Comparison of ENCODE assay signal across 10 cellular contexts in the genomic region with DNA sequence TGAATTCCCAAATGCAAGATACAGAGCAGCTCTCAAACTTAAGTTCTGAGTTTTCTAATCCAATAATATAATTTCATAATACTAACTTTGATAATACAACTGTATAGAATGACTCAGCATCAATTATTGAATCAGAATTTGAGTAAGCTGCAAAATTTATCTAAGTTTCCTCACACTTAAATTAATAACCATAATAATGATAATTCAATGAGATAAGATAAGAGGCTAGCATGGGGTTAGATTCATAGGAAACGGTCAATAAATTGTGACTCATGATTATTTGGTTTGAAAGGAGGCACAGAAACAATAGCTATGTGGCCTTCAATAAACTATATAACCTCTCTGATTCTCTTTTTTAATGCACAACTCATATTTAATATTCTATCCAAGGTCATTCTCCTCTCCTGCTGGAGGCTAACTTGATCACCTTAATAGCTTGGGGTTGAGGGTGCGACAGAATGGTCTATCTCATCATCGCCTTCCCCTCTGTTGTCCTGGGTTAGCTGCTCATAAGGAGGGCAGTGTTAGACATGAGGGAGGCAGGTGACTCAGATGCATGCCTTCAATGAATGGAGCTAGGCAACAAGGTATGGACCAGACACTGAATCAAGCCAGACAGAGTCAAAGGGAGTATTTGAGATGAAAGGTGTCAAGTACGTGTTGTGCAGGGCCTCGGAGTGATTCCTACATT. TPM values are rescaled to one million over a fixed set of nuclear protein-coding genes. Genes with fewer than 3 reads are reported as not detected.
A peak's percentile ranks its signal among the peaks of the same experiment; 100 is the strongest.
DNase-seq lines count a peak whose midpoint lies in the region; ATAC-seq and TF ChIP-seq lines count a peak whose summit lies in the region.
"Had no signal": no experiment of that assay in that cellular context is flagged by ENCODE, and none has a peak within 500 bp of the region (broad histone marks: within the 10 kb centered on the region; RNA-seq: fewer than 3 reads in every experiment).

No MANE protein-coding gene starts in this region.

- no TSS peak for BruUV-seq in OCI-LY7 (replicated peaks; lab: Mats Ljungman, UMichigan)

- H2AFZ ChIP-seq in OCI-LY7 (ENCODE audit: low read length): peak overlapping the region; percentile 74

- H3K4me3 Mint-ChIP-seq in activated naive CD4-positive, alpha-beta T cell treated with anti-CD3 and anti-CD28 coated beads for 36 hours: no peak overlapping the region
- H3K4me3 Mint-ChIP-seq in dendritic cell treated with granulocyte-macrophage colony-stimulating factor and Interleukin-4, amounts not matched to agents 40 ng/mL and 50 ng/mL, for 4 days: no peak overlapping the region

- no peak for TF ChIP-seq CTCF in OCI-LY7 (conservative IDR thresholded peaks at IDR 0.05; ENCODE audit: low read length)
- no peak for TF ChIP-seq CTCF in transverse colon (IDR thresholded peaks at IDR 0.05)

- no peaks in the 10 kb centered on the region for H3K27me3 ChIP-seq in transverse colon

- peaks cover 33% of the 10 kb centered on the region for H3K4me1 ChIP-seq in OCI-LY7 (ENCODE audit: insufficient read depth, low read length, poor library complexity, severe bottlenecking)
- H3K4me1 ChIP-seq in transverse colon: peaks cover 11 to 17% (median 13%) of the 10 kb centered on the region in 4 donors

- H3K27ac ChIP-seq in OCI-LY7 (ENCODE audit: low read depth, low read length, poor library complexity, severe bottlenecking) (peak overlapping the region; percentile 93), transverse colon (peak overlapping the region; percentile 43 to 65 (median 48))

- DNase-seq in activated naive CD4-positive, alpha-beta T cell treated with anti-CD3 and anti-CD28 coated beads for 36 hours: peak; percentile 33
- DNase-seq in activated naive CD4-positive, alpha-beta T cell (lab: John Stamatoyannopoulos, UW): no peak
- DNase-seq in OCI-LY7 (ENCODE audit: low spot score) (no peak), transverse colon (no peak), HuH-7 (ENCODE audit: low spot score) (no peak), NCI-H526 (lab: John Stamatoyannopoulos, UW) (no peak)
- DNase-seq: caudate nucleus, head of caudate nucleus had no signal

- H4K20me1 ChIP-seq in OCI-LY7 (ENCODE audit: insufficient read depth, low read length): no peaks in the 10 kb centered on the region

- H3K27ac Mint-ChIP-seq in activated naive CD4-positive, alpha-beta T cell treated with anti-CD3 and anti-CD28 coated beads for 36 hours: peak overlapping the region; percentile 95
- H3K27ac Mint-ChIP-seq in dendritic cell treated with granulocyte-macrophage colony-stimulating factor and Interleukin-4, amounts not matched to agents 40 ng/mL and 50 ng/mL, for 4 days: peak overlapping the region; percentile 86

- intact Hi-C loops in activated naive CD4-positive, alpha-beta T cell treated with anti-CD3 and anti-CD28 coated beads for 36 hours (cut with micrococcal nuclease): loop anchor here (5.0 kb wide), 1 partner anchor 50 kb away; no protein-coding TSS in a partner anchor
- intact Hi-C loops in OCI-LY7 (cut with micrococcal nuclease; ENCODE audit: unreplicated experiment): loop anchor here (5.0 to 10.0 kb wide), 2 partner anchors 140 to 543 kb away; a partner anchor contains a TSS
- intact Hi-C loops in dendritic cell treated with granulocyte-macrophage colony-stimulating factor and Interleukin-4, amounts not matched to agents 40 ng/mL and 50 ng/mL, for 4 days (cut with micrococcal nuclease): loop anchor here (5.0 kb wide), 2 partner anchors 50 to 200 kb away; no protein-coding TSS in a partner anchor
- intact Hi-C loops in transverse colon (cut with DNase I; ENCODE audit: low total_unique reads): loop anchor here (5.0 kb wide), 1 partner anchor 155 kb away; no protein-coding TSS in a partner anchor

- H3K9me2 ChIP-seq in OCI-LY7 (ENCODE audit: insufficient read depth, low read length): no peaks in the 10 kb centered on the region

- H3K4me3 ChIP-seq in OCI-LY7 (ENCODE audit: low read depth, low read length, poor library complexity, severe bottlenecking) (peak overlapping the region; percentile 47), transverse colon (no peak overlapping the region)

- CTCF ChIA-PET in activated naive CD4-positive, alpha-beta T cell treated with anti-CD3 and anti-CD28 coated beads for 36 hours (lab: Charles Lee): interaction anchor here (0.7 to 5.3 kb wide), 27 partner anchors 10 to 467 kb away, joined by 3 to 61 read pairs (median 6); a partner anchor contains a TSS
- CTCF ChIA-PET in OCI-LY7 (lab: Charles Lee; ENCODE audit: unreplicated experiment): interaction anchor here (0.7 to 2.2 kb wide), 13 partner anchors 9 to 442 kb away, joined by 3 to 11 read pairs (median 4); a partner anchor contains a TSS

- in situ Hi-C loops in transverse colon (cut with MboI; ENCODE audit: low pct_ligation_motif_present in 1 of 4, low pct_unique_long_range_greater_than_20kb in 1 of 4, low sequenced_read_pairs in 3 of 4): loop anchor here (5.0 to 25.0 kb wide), 5 partner anchors 155 to 420 kb away; a partner anchor contains a TSS

- POLR2A ChIA-PET in OCI-LY7 (lab: Charles Lee): interaction anchor here (0.6 to 2.7 kb wide), 40 partner anchors 8 to 932 kb away, joined by 3 to 20 read pairs (median 5); a partner anchor contains a TSS

- 92 to 93% methylated on average over 4 to 5 of the region's 5 CpGs for WGBS in transverse colon (ENCODE audit: low coverage in 1 of 2), 2 donors

- no peaks in the 10 kb centered on the region for H3K9me3 Mint-ChIP-seq in activated naive CD4-positive, alpha-beta T cell treated with anti-CD3 and anti-CD28 coated beads for 36 hours
- H3K9me3 Mint-ChIP-seq in dendritic cell treated with granulocyte-macrophage colony-stimulating factor and Interleukin-4, amounts not matched to agents 40 ng/mL and 50 ng/mL, for 4 days: no peaks in the 10 kb centered on the region

- H3K27me3 Mint-ChIP-seq in activated naive CD4-positive, alpha-beta T cell treated with anti-CD3 and anti-CD28 coated beads for 36 hours (ENCODE audit: low read depth): no peaks in the 10 kb centered on the region
- no peaks in the 10 kb centered on the region for H3K27me3 Mint-ChIP-seq in dendritic cell treated with granulocyte-macrophage colony-stimulating factor and Interleukin-4, amounts not matched to agents 40 ng/mL and 50 ng/mL, for 4 days

- H3K9me3 ChIP-seq in OCI-LY7 (ENCODE audit: low read length): peaks cover 36% of the 10 kb centered on the region
- H3K9me3 ChIP-seq in transverse colon: no peaks in the 10 kb centered on the region

- peaks cover 34% of the 10 kb centered on the region for H3K4me1 Mint-ChIP-seq in activated naive CD4-positive, alpha-beta T cell treated with anti-CD3 and anti-CD28 coated beads for 36 hours (ENCODE audit: low read depth)
- peaks cover 26% of the 10 kb centered on the region for H3K4me1 Mint-ChIP-seq in dendritic cell treated with granulocyte-macrophage colony-stimulating factor and Interleukin-4, amounts not matched to agents 40 ng/mL and 50 ng/mL, for 4 days (ENCODE audit: low read depth)

- TF ChIP-seq EP300 in transverse colon (IDR thresholded peaks at IDR 0.05; ENCODE audit: low read depth): no peak

- no peak for ATAC-seq in HG02588 (IDR thresholded peaks at IDR 0.05; ENCODE audit: unreplicated experiment)

- no peaks in the 10 kb centered on the region for H3K36me3 Mint-ChIP-seq in activated naive CD4-positive, alpha-beta T cell treated with anti-CD3 and anti-CD28 coated beads for 36 hours (ENCODE audit: low read depth)
- no peaks in the 10 kb centered on the region for H3K36me3 Mint-ChIP-seq in dendritic cell treated with granulocyte-macrophage colony-stimulating factor and Interleukin-4, amounts not matched to agents 40 ng/mL and 50 ng/mL, for 4 days (ENCODE audit: low read depth)

- TF ChIP-seq POLR2A in transverse colon (IDR thresholded peaks at IDR 0.05): no peak

- H3K4me2 ChIP-seq in OCI-LY7 (ENCODE audit: low read length): peak overlapping the region; percentile 79

- no peaks in the 10 kb centered on the region for H3K79me2 ChIP-seq in OCI-LY7 (ENCODE audit: insufficient read depth, low read depth, low read length)

- H3K36me3 ChIP-seq in OCI-LY7 (ENCODE audit: insufficient read depth, low read length) (peaks cover 10% of the 10 kb centered on the region; the same call in 1 of the 2 replicates), transverse colon (no peaks in the 10 kb centered on the region)

RNA-seq across cellular contexts. Expression of a gene that starts 36.2 kb away (rescaled TPM):
- total RNA-seq in activated naive CD4-positive, alpha-beta T cell treated with anti-CD3 and anti-CD28 coated beads for 36 hours: not detected
- not detected in 2 replicates for total RNA-seq in OCI-LY7 (2014; rRNA removed; shearing (Covaris generic))
- total RNA-seq in OCI-LY7 (2022): not detected in 2 replicates
- not detected for total RNA-seq in transverse colon

RNA-seq across cellular contexts. Expression of a gene that starts 45.3 kb away (rescaled TPM):
- not detected for total RNA-seq in activated naive CD4-positive, alpha-beta T cell treated with anti-CD3 and anti-CD28 coated beads for 36 hours
- not detected in 2 replicates for total RNA-seq in OCI-LY7 (2014; rRNA removed; shearing (Covaris generic))
- not detected in 2 replicates for total RNA-seq in OCI-LY7 (2022)
- total RNA-seq in transverse colon: not detected
